1 cellular context compared by ENCODE assay signal in the genomic region with DNA sequence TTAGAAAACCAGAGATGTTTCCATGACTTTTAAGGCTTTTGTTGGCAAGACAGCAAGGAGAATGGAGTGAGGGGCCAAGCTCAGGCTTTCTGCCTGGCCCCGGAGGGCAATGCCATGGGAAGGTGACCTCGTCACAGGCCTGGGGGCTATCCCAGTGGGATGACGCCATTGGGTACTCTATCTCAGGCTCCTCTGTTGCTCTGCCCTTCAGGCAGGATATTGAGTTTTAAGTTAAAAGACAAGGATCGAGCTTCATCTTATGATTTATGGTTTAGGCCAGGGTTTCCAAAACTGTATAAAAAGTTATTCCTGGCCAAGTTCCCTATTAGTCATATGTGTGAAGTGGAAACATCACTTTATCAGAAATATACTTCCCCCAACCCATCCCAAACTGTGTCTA.
TF ChIP-seq lines count a peak whose summit lies in the region.

No MANE protein-coding gene starts in this region.

TF ChIP-seq in HepG2, 621 proteins besides CTCF, POLR2A, EP300 and RAD21 (continued from another document):
- TF ChIP-seq, protein P1, sequence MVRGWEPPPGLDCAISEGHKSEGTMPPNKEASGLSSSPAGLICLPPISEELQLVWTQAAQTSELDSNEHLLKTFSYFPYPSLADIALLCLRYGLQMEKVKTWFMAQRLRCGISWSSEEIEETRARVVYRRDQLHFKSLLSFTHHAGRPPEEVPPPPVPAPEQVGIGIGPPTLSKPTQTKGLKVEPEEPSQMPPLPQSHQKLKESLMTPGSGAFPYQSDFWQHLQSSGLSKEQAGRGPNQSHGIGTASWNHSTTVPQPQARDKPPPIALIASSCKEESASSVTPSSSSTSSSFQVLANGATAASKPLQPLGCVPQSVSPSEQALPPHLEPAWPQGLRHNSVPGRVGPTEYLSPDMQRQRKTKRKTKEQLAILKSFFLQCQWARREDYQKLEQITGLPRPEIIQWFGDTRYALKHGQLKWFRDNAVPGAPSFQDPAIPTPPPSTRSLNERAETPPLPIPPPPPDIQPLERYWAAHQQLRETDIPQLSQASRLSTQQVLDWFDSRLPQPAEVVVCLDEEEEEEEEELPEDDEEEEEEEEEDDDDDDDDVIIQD (CRISPR knock-in tag; IDR thresholded peaks at IDR 0.05; ENCODE audit: low read depth): no peak
- no peak for TF ChIP-seq DMAP1 (CRISPR knock-in tag; IDR thresholded peaks at IDR 0.05)
- TF ChIP-seq ATF7 (IDR thresholded peaks at IDR 0.05): no peak
- no peak for TF ChIP-seq ATF7 (CRISPR knock-in tag; IDR thresholded peaks at IDR 0.05)
- TF ChIP-seq MYC (CRISPR knock-in tag; IDR thresholded peaks at IDR 0.05; ENCODE audit: borderline replicate concordance): no peak
- TF ChIP-seq ZNF160 (CRISPR knock-in tag; IDR thresholded peaks at IDR 0.05): no peak
- TF ChIP-seq AKAP8 (CRISPR knock-in tag; IDR thresholded peaks at IDR 0.05): no peak
